13 cellular contexts compared by ENCODE assay signal in the genomic region with DNA sequence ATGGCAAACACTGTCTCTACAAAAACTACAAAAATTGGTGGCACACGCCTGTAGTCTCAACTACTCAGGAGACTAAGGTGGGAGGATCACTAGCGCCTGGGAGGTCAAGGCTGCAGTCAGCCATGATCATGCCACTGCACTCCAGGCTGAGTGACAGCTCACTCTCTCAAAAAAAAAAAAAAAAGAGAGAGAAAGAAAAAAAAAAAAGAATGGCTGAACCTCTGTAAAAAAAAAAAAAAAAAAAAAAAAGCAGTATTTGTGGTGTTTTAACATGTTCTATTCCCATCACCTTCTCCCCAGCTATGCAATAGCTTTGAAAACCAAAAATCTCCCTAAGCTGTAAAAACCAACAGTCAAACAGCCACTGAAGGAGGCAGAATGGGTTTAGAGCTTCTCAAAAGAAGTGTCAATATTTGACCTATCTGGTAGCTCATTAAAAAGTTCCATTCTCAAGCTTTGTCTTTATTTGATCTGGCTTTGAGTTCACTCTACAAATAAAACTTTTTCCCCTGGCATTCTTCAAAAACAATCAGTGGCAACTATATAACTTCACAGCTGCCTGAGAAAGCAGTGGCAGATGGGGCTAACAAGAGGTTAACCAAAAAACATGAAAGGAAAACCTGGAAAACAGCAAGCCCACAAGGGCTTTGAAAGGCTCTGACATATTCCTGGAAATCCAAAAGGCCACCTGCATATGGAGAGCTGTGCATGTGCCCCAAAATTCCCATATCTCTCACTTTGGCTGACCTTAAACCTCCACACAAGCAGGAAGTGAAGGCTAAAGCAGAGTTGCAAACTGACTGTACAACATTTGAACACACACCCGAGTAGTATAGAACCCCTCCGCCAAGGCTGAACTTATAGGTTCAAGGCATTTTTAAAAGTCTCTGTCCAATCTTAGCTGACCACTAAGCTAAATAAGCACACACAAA. TPM values are rescaled to one million over a fixed set of nuclear protein-coding genes. Genes with fewer than 3 reads are reported as not detected.
DNase-seq lines count a peak whose midpoint lies in the region; ATAC-seq and TF ChIP-seq lines count a peak whose summit lies in the region.
"Had no signal": no experiment of that assay in that cellular context is flagged by ENCODE, and none has a peak within 500 bp of the region (broad histone marks: within the 10 kb centered on the region; RNA-seq: fewer than 3 reads in every experiment).

No MANE protein-coding gene starts in this region.

- POLR2A ChIA-PET in PC-3 (lab: Charles Lee; ENCODE audit: unreplicated experiment): interaction anchor here (0.5 to 0.8 kb wide), 3 partner anchors 8 to 1553 kb away, joined by 3 to 4 read pairs (median 4); no protein-coding TSS in a partner anchor

- H4K20me1 ChIP-seq in PC-3 (ENCODE audit: low read length): peaks cover 30% of the 10 kb centered on the region; the same call in 1 of the 2 replicates

- CTCF ChIA-PET in PC-3 (lab: Charles Lee): interaction anchor here (1.1 to 1.2 kb wide), 2 partner anchors 36 to 125 kb away, joined by 12 read pairs; a partner anchor contains a TSS

- H3K27ac ChIP-seq in PC-3 (ENCODE audit: low read length): peak overlapping the region; percentile 30
- H3K27ac ChIP-seq: uterus had no signal

- H3K4me3 ChIP-seq in PC-3 (ENCODE audit: low read length): no peak overlapping the region
- H3K4me3 ChIP-seq: uterus had no signal

- TF ChIP-seq CTCF in PC-3 (conservative IDR thresholded peaks at IDR 0.05; ENCODE audit: low read depth, low read length): no peak

- peak; percentile 11 for ATAC-seq in left ventricle myocardium superior
- ATAC-seq in Right ventricle myocardium superior (ENCODE audit: poor library complexity): no peak
- ATAC-seq in PC-3: peak; percentile 75
- ATAC-seq in left colon: peak; percentile 47
- no peak for ATAC-seq in sciatic nerve

- no peaks in the 10 kb centered on the region for H3K9me3 ChIP-seq in PC-3 (ENCODE audit: low read length)
- H3K9me3 ChIP-seq: BE2C, uterus had no signal

- H3F3A ChIP-seq in PC-3 (ENCODE audit: low read length, unreplicated experiment): no peaks in the 10 kb centered on the region

- peaks cover 35% of the 10 kb centered on the region for H3K79me2 ChIP-seq in PC-3 (ENCODE audit: low read length)

- no peak overlapping the region for H3K9ac ChIP-seq in PC-3 (ENCODE audit: low read length)

- no peaks in the 10 kb centered on the region for H3K9me2 ChIP-seq in PC-3 (replicated peaks; ENCODE audit: low read length)

- no peaks in the 10 kb centered on the region for H3K27me3 ChIP-seq in PC-3 (ENCODE audit: low read length)
- H3K27me3 ChIP-seq: BE2C, uterus had no signal

- peaks cover 39% of the 10 kb centered on the region for H3K4me1 ChIP-seq in PC-3 (ENCODE audit: insufficient read depth, low read length)
- H3K4me1 ChIP-seq: uterus had no signal

- no peak overlapping the region for H2AFZ ChIP-seq in PC-3 (ENCODE audit: low read length)

- H3K4me2 ChIP-seq in PC-3 (ENCODE audit: low read length): no peak overlapping the region

- DNase-seq in left ventricle myocardium superior: no peak
- DNase-seq in Right ventricle myocardium superior: no peak
- peak; percentile 54 for DNase-seq in PC-3
- no peak for DNase-seq in left colon
- no peak for DNase-seq in dedifferentiated amniotic fluid mesenchymal stem cell (ENCODE audit: extremely low spot score)
- DNase-seq in NCI-H82 treated with DMSO at 0.1 percent for 48 hours (lab: John Stamatoyannopoulos, UW; ENCODE audit: unreplicated experiment): no peak
- DNase-seq in NCI-H1105 treated with DMSO at 0.1 percent for 48 hours (lab: John Stamatoyannopoulos, UW): no peak
- no peak for DNase-seq in sciatic nerve (ENCODE audit: low spot score)
- DNase-seq: activated B cell treated with CpG ODN at 0.5 μM for 24 hours; BE2C; islet precursor cell; stimulated activated CD4-positive, alpha-beta T cell treated with anti-CD3 and anti-CD28 coated beads, Interleukin-1b, Interleukin-23, amount 100 ng/mL, for 48 hours had no signal

- intact Hi-C loops in left ventricle myocardium superior (cut with micrococcal nuclease): no loop called here
- intact Hi-C loops in Right ventricle myocardium superior (cut with DNase I): no loop called here
- intact Hi-C loops in PC-3 (cut with micrococcal nuclease): loop anchor here (2.0 to 10.0 kb wide), 2 partner anchors 35 to 211 kb away; a partner anchor contains a TSS
- intact Hi-C loops in left colon (cut with DNase I, micrococcal nuclease): no loop called here
- intact Hi-C loops in sciatic nerve (cut with DNase I): no loop called here

- BruUV-seq in PC-3 (replicated peaks; lab: Mats Ljungman, UMichigan): no TSS peak

- no peaks in the 10 kb centered on the region for H3K36me3 ChIP-seq in PC-3 (ENCODE audit: low read depth, low read length)
- H3K36me3 ChIP-seq: BE2C, uterus had no signal

RNA-seq across cellular contexts. Expression of a gene that starts 36.0 kb away (rescaled TPM):
- total RNA-seq in left ventricle myocardium superior (26.2 TPM), Right ventricle myocardium superior (30.9 TPM), PC-3 (2014; rRNA removed) (34.0 and 34.1 TPM in 2 replicates), left colon (10 to 100 TPM; 37.4 to 48.9 TPM), sciatic nerve (90.1 TPM)

Comparison
In these comparisons a context has a peak if more than half of its experiments do, and no peak if none do; other contexts are left out.
1. ATAC-seq: peak in left ventricle myocardium superior (single experiment), PC-3 (single experiment) and left colon (single experiment); none in Right ventricle myocardium superior (single experiment) and sciatic nerve (single experiment).